In genomic region chr9:114487607-114488300, GRCh38 we compare ENCODE assay signal across 8 cellular contexts. TPM values are rescaled to one million over a fixed set of nuclear protein-coding genes. Genes with fewer than 3 reads are reported as not detected.
DNase-seq lines count a peak whose midpoint lies in the region; TF ChIP-seq lines count a peak whose summit lies in the region.

No MANE protein-coding gene starts in this region.

- 62 to 78% (median 70%) methylated on average over 6 of the region's 6 CpGs for WGBS in spleen, 5 donors

- no peaks in the 10 kb centered on the region for H3K9me3 Mint-ChIP-seq in T-helper 2 cell treated with Interferon-gamma antibody and Interleukin-4, amounts not matched to agents 5 μg/mL and 100 μg/mL, for 36 hours

- no peaks in the 10 kb centered on the region for H3K36me3 Mint-ChIP-seq in T-helper 2 cell treated with Interferon-gamma antibody and Interleukin-4, amounts not matched to agents 5 μg/mL and 100 μg/mL, for 36 hours (ENCODE audit: low read depth)

- H3K27me3 Mint-ChIP-seq in T-helper 2 cell treated with Interferon-gamma antibody and Interleukin-4, amounts not matched to agents 5 μg/mL and 100 μg/mL, for 36 hours (ENCODE audit: low read depth), result peaks cover 5% of the 10 kb centered on the region

- H3K27ac Mint-ChIP-seq in T-helper 2 cell treated with Interferon-gamma antibody and Interleukin-4, amounts not matched to agents 5 μg/mL and 100 μg/mL, for 36 hours, result no peak overlapping the region

- no peak overlapping the region for H3K4me3 Mint-ChIP-seq in T-helper 2 cell treated with Interferon-gamma antibody and Interleukin-4, amounts not matched to agents 5 μg/mL and 100 μg/mL, for 36 hours

- H3K36me3 ChIP-seq in H7 (replicated peaks; ENCODE audit: control insufficient read depth, insufficient read depth, low read length) (no peaks in the 10 kb centered on the region), ascending aorta (no peaks in the 10 kb centered on the region), spleen (no peaks in the 10 kb centered on the region)

- intact Hi-C loops in ascending aorta (cut with DNase I), result loop anchor here (1.0 kb wide), 1 partner anchor 166 kb away; no protein-coding TSS in a partner anchor
- intact Hi-C loops in spleen (cut with DNase I; ENCODE audit: low total_unique reads), result loop anchor here (2.0 kb wide), 1 partner anchor 165 kb away; no protein-coding TSS in a partner anchor
- intact Hi-C loops in posterior vena cava (cut with DNase I), result no loop called here

- H3K4me1 ChIP-seq in ascending aorta (no peaks in the 10 kb centered on the region), spleen (peaks cover 4 to 52% (median 18%) of the 10 kb centered on the region in 6 donors)

- TF ChIP-seq CTCF in ascending aorta (IDR thresholded peaks at IDR 0.05) (peak; percentile 52 to 71 (median 57)), spleen (IDR thresholded peaks at IDR 0.05 in 8 of 11, conservative IDR thresholded peaks at IDR 0.05 in 3 of 11) (peak; percentile 77 to 94 (median 89))

- H3K4me3 ChIP-seq in H7 (ENCODE audit: insufficient read depth, low read depth, low read length) (no peak overlapping the region), ascending aorta (no peak overlapping the region), spleen (no peak overlapping the region)

- H3K9me3 ChIP-seq in ascending aorta (no peaks in the 10 kb centered on the region), spleen (no peaks in the 10 kb centered on the region)

- H3K27me3 ChIP-seq in H7 (ENCODE audit: control insufficient read depth, insufficient read depth, low read length) (no peaks in the 10 kb centered on the region), ascending aorta (no peaks in the 10 kb centered on the region), spleen (replicated peaks in 1 of 7) (no peaks in the 10 kb centered on the region)

- H3K4me1 Mint-ChIP-seq in T-helper 2 cell treated with Interferon-gamma antibody and Interleukin-4, amounts not matched to agents 5 μg/mL and 100 μg/mL, for 36 hours (ENCODE audit: low read depth), result peaks cover 21% of the 10 kb centered on the region

- H3K27ac ChIP-seq in ascending aorta (no peak overlapping the region), spleen (peak overlapping the region in 1 of 8 donors; percentile 3)

- DNase-seq in GDM1 (lab: John Stamatoyannopoulos, UW) (peak; percentile 66), H7 (peak; percentile 89), NCI-H1092 (lab: John Stamatoyannopoulos, UW) (peak; percentile 64), ascending aorta (ENCODE audit: low spot score in 2 of 2) (no peak), hippocampal formation (lab: John Stamatoyannopoulos, UW) (peak; percentile 60 to 61), spleen (peak; percentile 73), posterior vena cava (ENCODE audit: low spot score) (no peak)
- DNase-seq in T-helper 2 cell treated with Interferon-gamma antibody and Interleukin-4, amounts not matched to agents 5 μg/mL and 100 μg/mL, for 36 hours (ENCODE audit: low spot score), result peak; percentile 47

- no peak for TF ChIP-seq POLR2A in spleen (IDR thresholded peaks at IDR 0.05)

RNA-seq across cellular contexts. Expression of gene WHRN, which starts 17.5 kb away (rescaled TPM):
- total RNA-seq in H7 (2014; rRNA removed; shearing (Covaris generic)), result 4.4 and 10.6 TPM in 2 replicates
- total RNA-seq in ascending aorta (3.9 TPM), spleen (10 to 100 TPM; 11.8 to 51.6 (median 29.4) TPM), posterior vena cava (1 to 10 TPM; 2.5 to 2.6 TPM)
- 10 to 100 TPM in 1 of 3 donors, 1 to 10 TPM in 2; 3.7 to 25.4 (median 9.5) TPM for polyA plus RNA-seq in spleen

Comparison
In these comparisons a context has a peak if more than half of its experiments do, and no peak if none do; other contexts are left out.
1. DNase-seq: peak in GDM1 (single experiment), H7 (single experiment), NCI-H1092 (single experiment), T-helper 2 cell treated with Interferon-gamma antibody and Interleukin-4, amounts not matched to agents 5 μg/mL and 100 μg/mL, for 36 hours (single experiment), hippocampal formation (2 of 2) and spleen (single experiment); none in ascending aorta (0 of 2) and posterior vena cava (single experiment).
2. intact Hi-C loops: an anchor here in ascending aorta (1.0 kb wide) and spleen (2.0 kb wide); none called in posterior vena cava.